ENCODE assay signal across 1 cellular context in genomic region chr9:132407196-132407595, GRCh38.
A peak's percentile ranks its signal among the peaks of the same experiment; 100 is the strongest.
TF ChIP-seq lines count a peak whose summit lies in the region.

No MANE protein-coding gene starts in this region.

TF ChIP-seq in K562, 482 proteins besides CTCF, POLR2A, EP300 and RAD21 (continued from another document):
- TF ChIP-seq ZNF395 (CRISPR knock-in tag; IDR thresholded peaks at IDR 0.05), result 0 out of 2 replicates have a peak, but pooled peaks have one; percentile 46
